ENCODE assay signal across 15 cellular contexts in genomic region chr16:371729-372521, GRCh38. TPM values are rescaled to one million over a fixed set of nuclear protein-coding genes. Genes with fewer than 3 reads are reported as not detected.
DNase-seq lines count a peak whose midpoint lies in the region; ATAC-seq and TF ChIP-seq lines count a peak whose summit lies in the region.
"Had no signal": no experiment of that assay in that cellular context is flagged by ENCODE, and none has a peak within 500 bp of the region (broad histone marks: within the 10 kb centered on the region; RNA-seq: fewer than 3 reads in every experiment).

No MANE protein-coding gene starts in this region.

- H3K27ac Mint-ChIP-seq in activated CD8-positive, alpha-beta memory T cell treated with anti-CD3 and anti-CD28 coated beads, Interleukin-2, amount 10 ng/mL, durations not matched to agents 7 days and 5 days: peak overlapping the region; percentile 64
- peak overlapping the region; percentile 73 for H3K27ac Mint-ChIP-seq in activated CD8-positive, alpha-beta T cell treated with anti-CD3 and anti-CD28 coated beads for 36 hours
- peak overlapping the region; percentile 79 for H3K27ac Mint-ChIP-seq in neural progenitor cell

- no peak for ATAC-seq in activated CD8-positive, alpha-beta memory T cell treated with anti-CD3 and anti-CD28 coated beads, Interleukin-2, amount 10 ng/mL, durations not matched to agents 7 days and 5 days
- no peak for ATAC-seq in activated CD8-positive, alpha-beta T cell treated with anti-CD3 and anti-CD28 coated beads for 36 hours
- ATAC-seq in GM21619 (IDR thresholded peaks at IDR 0.05; ENCODE audit: unreplicated experiment): no peak

- peaks cover 14% of the 10 kb centered on the region for H4K20me1 ChIP-seq in neural progenitor cell (ENCODE audit: low read depth)

- H3K27ac ChIP-seq in neural progenitor cell: no peak overlapping the region

- no peaks in the 10 kb centered on the region for H3K36me3 ChIP-seq in neural progenitor cell

- peak; percentile 39 for DNase-seq in activated CD8-positive, alpha-beta memory T cell treated with anti-CD3 and anti-CD28 coated beads, Interleukin-2, amount 10 ng/mL, durations not matched to agents 7 days and 5 days
- DNase-seq in activated CD8-positive, alpha-beta memory T cell treated with anti-CD3 and anti-CD28 coated beads, Interleukin-2, amount 50 U/mL, for 48 hours: no peak
- peak; percentile 31 for DNase-seq in NCI-H1092 treated with DMSO at 0.1 percent for 48 hours (lab: John Stamatoyannopoulos, UW)
- DNase-seq in activated CD8-positive, alpha-beta T cell treated with anti-CD3 and anti-CD28 coated beads for 36 hours: no peak
- DNase-seq in neural progenitor cell (ENCODE audit: low spot score): no peak
- DNase-seq in RPMI8226: no peak
- DNase-seq in NCI-H226: no peak
- DNase-seq: activated CD4-positive, alpha-beta T cell treated with anti-CD3 and anti-CD28 coated beads, Interleukin-2, amount 50 U/mL, for 4 hours; activated naive CD4-positive, alpha-beta T cell treated with anti-CD3 and anti-CD28 coated beads, Interleukin-2, amount 50 U/mL, for 16 hours; NCI-H1930; stimulated activated CD4-positive, alpha-beta T cell treated with anti-CD3 and anti-CD28 coated beads, Interleukin-2, amount 100 ng/mL, for 48 hours; T-helper 2 cell had no signal

- no peak for TF ChIP-seq CTCF in activated CD8-positive, alpha-beta T cell treated with anti-CD3 and anti-CD28 coated beads for 36 hours (IDR thresholded peaks at IDR 0.05)
- no peak for TF ChIP-seq CTCF in neural progenitor cell (IDR thresholded peaks at IDR 0.05)

- H3K27me3 ChIP-seq in neural progenitor cell: no peaks in the 10 kb centered on the region
- H3K27me3 ChIP-seq: cardiac muscle cell had no signal

- H3K4me3 ChIP-seq in neural progenitor cell: no peak overlapping the region
- H3K4me3 ChIP-seq: cardiac muscle cell, mucosa of descending colon had no signal

- no peaks in the 10 kb centered on the region for H3K79me2 ChIP-seq in neural progenitor cell (ENCODE audit: low read depth)

- H3K27me3 Mint-ChIP-seq in activated CD8-positive, alpha-beta memory T cell treated with anti-CD3 and anti-CD28 coated beads, Interleukin-2, amount 10 ng/mL, durations not matched to agents 7 days and 5 days: no peaks in the 10 kb centered on the region
- no peaks in the 10 kb centered on the region for H3K27me3 Mint-ChIP-seq in activated CD8-positive, alpha-beta T cell treated with anti-CD3 and anti-CD28 coated beads for 36 hours
- peaks cover 3% of the 10 kb centered on the region for H3K27me3 Mint-ChIP-seq in neural progenitor cell (ENCODE audit: insufficient read depth, low read depth)

- POLR2A ChIA-PET in activated CD8-positive, alpha-beta T cell treated with anti-CD3 and anti-CD28 coated beads for 36 hours (lab: Charles Lee): interaction anchor here (1.0 to 1.8 kb wide), 3 partner anchors 9 to 17 kb away, joined by 3 to 6 read pairs (median 5); no protein-coding TSS in a partner anchor

- H3K36me3 Mint-ChIP-seq in activated CD8-positive, alpha-beta memory T cell treated with anti-CD3 and anti-CD28 coated beads, Interleukin-2, amount 10 ng/mL, durations not matched to agents 7 days and 5 days: peaks cover 9% of the 10 kb centered on the region
- H3K36me3 Mint-ChIP-seq in activated CD8-positive, alpha-beta T cell treated with anti-CD3 and anti-CD28 coated beads for 36 hours (ENCODE audit: low read depth): peaks cover 16% of the 10 kb centered on the region
- H3K36me3 Mint-ChIP-seq in neural progenitor cell: peaks cover 4% of the 10 kb centered on the region

- CTCF ChIA-PET in activated CD8-positive, alpha-beta memory T cell treated with anti-CD3 and anti-CD28 coated beads, Interleukin-2, amount 10 ng/mL, durations not matched to agents 7 days and 5 days (lab: Charles Lee): interaction anchor here (1.0 to 1.8 kb wide), 3 partner anchors 10 to 306 kb away, joined by 3 to 11 read pairs (median 8); partner anchors contain the start of gene AXIN1
- CTCF ChIA-PET in activated CD8-positive, alpha-beta T cell treated with anti-CD3 and anti-CD28 coated beads for 36 hours (lab: Charles Lee): interaction anchor here (1.3 kb wide), 1 partner anchor 307 kb away, joined by 3 read pairs; no protein-coding TSS in a partner anchor

- no peak overlapping the region for H3K9ac ChIP-seq in neural progenitor cell

- no peak overlapping the region for H2AFZ ChIP-seq in neural progenitor cell (replicated peaks)

- no peaks in the 10 kb centered on the region for H3K9me3 ChIP-seq in neural progenitor cell (ENCODE audit: low read depth)
- H3K9me3 ChIP-seq: mucosa of descending colon had no signal

- H3K4me3 Mint-ChIP-seq in activated CD8-positive, alpha-beta memory T cell treated with anti-CD3 and anti-CD28 coated beads, Interleukin-2, amount 10 ng/mL, durations not matched to agents 7 days and 5 days: no peak overlapping the region
- H3K4me3 Mint-ChIP-seq in activated CD8-positive, alpha-beta T cell treated with anti-CD3 and anti-CD28 coated beads for 36 hours: no peak overlapping the region
- H3K4me3 Mint-ChIP-seq in neural progenitor cell: peak overlapping the region; percentile 72

- H3K4me1 ChIP-seq in neural progenitor cell: peaks cover 4% of the 10 kb centered on the region

- no peak overlapping the region for H3K4me2 ChIP-seq in neural progenitor cell

- intact Hi-C loops in activated CD8-positive, alpha-beta T cell treated with anti-CD3 and anti-CD28 coated beads for 36 hours (cut with micrococcal nuclease): no loop called here

- peaks cover 15% of the 10 kb centered on the region for H3K4me1 Mint-ChIP-seq in activated CD8-positive, alpha-beta memory T cell treated with anti-CD3 and anti-CD28 coated beads, Interleukin-2, amount 10 ng/mL, durations not matched to agents 7 days and 5 days
- H3K4me1 Mint-ChIP-seq in activated CD8-positive, alpha-beta T cell treated with anti-CD3 and anti-CD28 coated beads for 36 hours (ENCODE audit: low read depth): peaks cover 13% of the 10 kb centered on the region
- peaks cover 9% of the 10 kb centered on the region for H3K4me1 Mint-ChIP-seq in neural progenitor cell

- peaks cover 5% of the 10 kb centered on the region for H3F3A ChIP-seq in neural progenitor cell (ENCODE audit: low read depth)

- no peaks in the 10 kb centered on the region for H3K9me3 Mint-ChIP-seq in activated CD8-positive, alpha-beta memory T cell treated with anti-CD3 and anti-CD28 coated beads, Interleukin-2, amount 10 ng/mL, durations not matched to agents 7 days and 5 days (ENCODE audit: low read depth)
- no peaks in the 10 kb centered on the region for H3K9me3 Mint-ChIP-seq in activated CD8-positive, alpha-beta T cell treated with anti-CD3 and anti-CD28 coated beads for 36 hours
- no peaks in the 10 kb centered on the region for H3K9me3 Mint-ChIP-seq in neural progenitor cell

RNA-seq across cellular contexts. Expression of gene MRPL28, which starts 1.6 kb away (rescaled TPM):
- 10 to 100 TPM; 89.0 to 90.7 TPM for total RNA-seq in activated CD8-positive, alpha-beta memory T cell treated with anti-CD3 and anti-CD28 coated beads, Interleukin-2, amount 10 ng/mL, durations not matched to agents 7 days and 5 days
- 10 to 100 TPM; 95.0 to 98.2 TPM for total RNA-seq in activated CD8-positive, alpha-beta T cell treated with anti-CD3 and anti-CD28 coated beads for 36 hours
- 82.2 and 138 TPM in 2 replicates for total RNA-seq in neural progenitor cell (ENCODE audit: low replicate concordance)

RNA-seq across cellular contexts. Expression of gene PGAP6, which starts 9.9 kb away (rescaled TPM):
- 10 to 100 TPM; 46.6 to 50.4 TPM for total RNA-seq in activated CD8-positive, alpha-beta memory T cell treated with anti-CD3 and anti-CD28 coated beads, Interleukin-2, amount 10 ng/mL, durations not matched to agents 7 days and 5 days
- total RNA-seq in activated CD8-positive, alpha-beta T cell treated with anti-CD3 and anti-CD28 coated beads for 36 hours: 10 to 100 TPM; 21.9 to 24.8 TPM
- total RNA-seq in neural progenitor cell (ENCODE audit: low replicate concordance): 16.7 and 49.5 TPM in 2 replicates

RNA-seq across cellular contexts. Expression of gene AXIN1, which starts 19.4 kb away (rescaled TPM):
- 10 to 100 TPM; 22.3 to 25.7 TPM for total RNA-seq in activated CD8-positive, alpha-beta memory T cell treated with anti-CD3 and anti-CD28 coated beads, Interleukin-2, amount 10 ng/mL, durations not matched to agents 7 days and 5 days
- total RNA-seq in activated CD8-positive, alpha-beta T cell treated with anti-CD3 and anti-CD28 coated beads for 36 hours: 10 to 100 TPM; 24.1 to 24.9 TPM
- total RNA-seq in neural progenitor cell (ENCODE audit: low replicate concordance): 19.6 and 35.4 TPM in 2 replicates

RNA-seq across cellular contexts. Expression of gene NME4, which starts 25.1 kb away (rescaled TPM):
- total RNA-seq in activated CD8-positive, alpha-beta memory T cell treated with anti-CD3 and anti-CD28 coated beads, Interleukin-2, amount 10 ng/mL, durations not matched to agents 7 days and 5 days: 1 to 10 TPM; 6.7 to 7.0 TPM
- total RNA-seq in activated CD8-positive, alpha-beta T cell treated with anti-CD3 and anti-CD28 coated beads for 36 hours: 10 to 100 TPM; 22.9 to 24.2 TPM
- 93.3 and 236 TPM in 2 replicates for total RNA-seq in neural progenitor cell (ENCODE audit: low replicate concordance)

RNA-seq across cellular contexts. Expression of gene DECR2, which starts 29.8 kb away (rescaled TPM):
- total RNA-seq in activated CD8-positive, alpha-beta memory T cell treated with anti-CD3 and anti-CD28 coated beads, Interleukin-2, amount 10 ng/mL, durations not matched to agents 7 days and 5 days: 1 to 10 TPM; 5.9 to 6.3 TPM
- 1 to 10 TPM; 9.7 to 10.0 TPM for total RNA-seq in activated CD8-positive, alpha-beta T cell treated with anti-CD3 and anti-CD28 coated beads for 36 hours
- 7.1 and 24.3 TPM in 2 replicates for total RNA-seq in neural progenitor cell (ENCODE audit: low replicate concordance)

Comparison
In these comparisons a context has a peak if more than half of its experiments do, and no peak if none do; other contexts are left out.
1. DNase-seq: peak in activated CD8-positive, alpha-beta memory T cell treated with anti-CD3 and anti-CD28 coated beads, Interleukin-2, amount 10 ng/mL, durations not matched to agents 7 days and 5 days (single experiment) and NCI-H1092 treated with DMSO at 0.1 percent for 48 hours (single experiment); none in activated CD8-positive, alpha-beta memory T cell treated with anti-CD3 and anti-CD28 coated beads, Interleukin-2, amount 50 U/mL, for 48 hours (single experiment), activated CD8-positive, alpha-beta T cell treated with anti-CD3 and anti-CD28 coated beads for 36 hours (single experiment), neural progenitor cell (single experiment), RPMI8226 (single experiment) and NCI-H226 (single experiment).
2. Peak in every context shown above with its lines, with median percentiles within 50 percentile points of each other: H3K27ac Mint-ChIP-seq.